Comparison of ENCODE assay signal across 27 cellular contexts in genomic region chr3:171895890-171896289, GRCh38. TPM values are rescaled to one million over a fixed set of nuclear protein-coding genes. Genes with fewer than 3 reads are reported as not detected.
"Had no signal": no experiment of that assay in that cellular context is flagged by ENCODE, and none has a peak within 500 bp of the region (broad histone marks: within the 10 kb centered on the region; RNA-seq: fewer than 3 reads in every experiment).

No MANE protein-coding gene starts in this region.

- H3K9me3 Mint-ChIP-seq: memory B cell; naive thymus-derived CD4-positive, alpha-beta T cell had no signal

- H3K9me3 ChIP-seq: gastrocnemius medialis, heart right ventricle, left ventricle myocardium inferior, lower lobe of right lung, neutrophil, ovary, right atrium auricular region, sigmoid colon, stomach, upper lobe of left lung, uterus had no signal

- H3K4me3 Mint-ChIP-seq: memory B cell; naive thymus-derived CD4-positive, alpha-beta T cell had no signal

- H3K36me3 ChIP-seq: gastrocnemius medialis, heart right ventricle, left ventricle myocardium inferior, lower lobe of right lung, neutrophil, ovary, right atrium auricular region, sigmoid colon, stomach, upper lobe of left lung, uterus had no signal

- ATAC-seq: gastrocnemius medialis; heart right ventricle; lower lobe of right lung; naive thymus-derived CD4-positive, alpha-beta T cell had no signal

- H3K27me3 ChIP-seq: gastrocnemius medialis, heart right ventricle, neutrophil, ovary, right atrium auricular region, sigmoid colon, stomach, upper lobe of left lung, uterus had no signal

- H3K36me3 Mint-ChIP-seq: memory B cell; naive thymus-derived CD4-positive, alpha-beta T cell had no signal

- H3K27ac ChIP-seq: coronary artery, gastrocnemius medialis, heart right ventricle, left ventricle myocardium inferior, lower lobe of right lung, neutrophil, ovary, right atrium auricular region, sigmoid colon, skin epidermis, stomach, upper lobe of left lung, uterus had no signal

- H3K27ac Mint-ChIP-seq: memory B cell; naive thymus-derived CD4-positive, alpha-beta T cell had no signal

- H3K4me3 ChIP-seq: coronary artery, gastrocnemius medialis, heart right ventricle, left ventricle myocardium inferior, lower lobe of right lung, ovary, right atrium auricular region, sigmoid colon, skin epidermis, stomach, upper lobe of left lung, uterus had no signal

- H3K4me1 Mint-ChIP-seq: memory B cell had no signal

- H3K4me1 ChIP-seq: gastrocnemius medialis, heart right ventricle, left ventricle myocardium inferior, lower lobe of right lung, right atrium auricular region, sigmoid colon, stomach, upper lobe of left lung, uterus had no signal

- DNase-seq: effector CD4-positive, alpha-beta T cell; gastrocnemius medialis; heart right ventricle; left ventricle myocardium inferior; lower lobe of right lung; naive thymus-derived CD4-positive, alpha-beta T cell; ovary; sigmoid colon; stimulated activated CD4-positive, alpha-beta T cell treated with anti-CD3 and anti-CD28 coated beads, Interleukin-12 subunit alpha, Interleukin-12 subunit beta, amount 100 ng/mL, for 4 hours; stimulated activated naive CD4-positive, alpha-beta T cell; stomach; substantia nigra; upper lobe of left lung; uterus had no signal

RNA-seq across cellular contexts. Expression of gene TMEM212, which starts 52.7 kb away (rescaled TPM):
- total RNA-seq: chondrocyte; dermis microvascular lymphatic vessel endothelial cell; gastrocnemius medialis; heart right ventricle; left ventricle myocardium inferior; mononuclear cell; naive thymus-derived CD4-positive, alpha-beta T cell; posterior vena cava; right atrium auricular region; sigmoid colon; stomach had no signal
- polyA plus RNA-seq: esophagus; heart right ventricle; keratinocyte; naive thymus-derived CD4-positive, alpha-beta T cell; neural cell; ovary; sigmoid colon; stomach; thymus had no signal
